ENCODE assay signal across 2 cellular contexts in genomic region chr17:56289321-56289720, GRCh38.
TF ChIP-seq lines count a peak whose summit lies in the region.

No MANE protein-coding gene starts in this region.

TF ChIP-seq in SK-N-SH, 30 proteins besides CTCF, POLR2A, EP300 and RAD21:
- no peak for TF ChIP-seq REST (IDR thresholded peaks at IDR 0.05; ENCODE audit: low read depth, low read length)

TF ChIP-seq in SK-N-SH treated with all-trans-retinoic acid at 6 μM for 48 hours, 23 proteins besides CTCF, POLR2A, EP300 and RAD21 (continued from another document):
- no peak for TF ChIP-seq ISL1 (CRISPR knock-in tag; IDR thresholded peaks at IDR 0.05)
- TF ChIP-seq PATZ1 (CRISPR knock-in tag; IDR thresholded peaks at IDR 0.05; ENCODE audit: borderline replicate concordance), result no peak
- TF ChIP-seq TSHZ2 (CRISPR knock-in tag; IDR thresholded peaks at IDR 0.05), result no peak
- TF ChIP-seq ARNTL (CRISPR knock-in tag; IDR thresholded peaks at IDR 0.05; ENCODE audit: borderline replicate concordance, low read depth), result no peak
- no peak for TF ChIP-seq BACH2 (CRISPR knock-in tag; IDR thresholded peaks at IDR 0.05; ENCODE audit: borderline replicate concordance)
TF ChIP-seq in SK-N-SH treated with all-trans-retinoic acid at 6 μM for 48 hours: peak in this region for 0.
